ENCODE assay signal across 13 cellular contexts in genomic region chr7:138245682-138246081, GRCh38.
A peak's percentile ranks its signal among the peaks of the same experiment; 100 is the strongest.
DNase-seq lines count a peak whose midpoint lies in the region; ATAC-seq, FAIRE-seq and TF ChIP-seq lines count a peak whose summit lies in the region.
"Had no signal": no experiment of that assay in that cellular context is flagged by ENCODE, and none has a peak within 500 bp of the region (broad histone marks: within the 10 kb centered on the region; RNA-seq: fewer than 3 reads in every experiment).

No MANE protein-coding gene starts in this region.

- no peak overlapping the region for H2BK15ac ChIP-seq in IMR-90 (ENCODE audit: low read depth, low read length)

- dilution Hi-C loops in IMR-90 (cut with HindIII; ENCODE audit: low sequenced_read_pairs, unreplicated experiment): no loop called here

- TF ChIP-seq POLR2A in A549 (IDR thresholded peaks at IDR 0.05; ENCODE audit: low read length) (no peak), IMR-90 (IDR thresholded peaks at IDR 0.05; ENCODE audit: low read depth, low read length) (no peak)

- peak overlapping the region in 1 of 2 experiments; percentile 49; a peak in 1 of 6 replicates for H3K27ac ChIP-seq in A549
- H3K27ac ChIP-seq in IMR-90 (ENCODE audit: insufficient read depth, low read length): no peak overlapping the region
- no peak overlapping the region for H3K27ac ChIP-seq in left lung

- no peak for TF ChIP-seq EP300 in A549 (IDR thresholded peaks at IDR 0.05)

- no peak overlapping the region for H2BK5ac ChIP-seq in IMR-90 (ENCODE audit: low read depth, low read length, poor library complexity, severe bottlenecking)

- ATAC-seq in A549 (no peak), IMR-90 (ENCODE audit: low read depth) (no peak), left lung (peak; percentile 90), GM18868 (IDR thresholded peaks at IDR 0.05; ENCODE audit: unreplicated experiment) (no peak), GM19397 (IDR thresholded peaks at IDR 0.05; ENCODE audit: unreplicated experiment) (no peak), HG03280 (IDR thresholded peaks at IDR 0.05; ENCODE audit: unreplicated experiment) (no peak)
- ATAC-seq in activated naive CD8-positive, alpha-beta T cell treated with anti-CD3 and anti-CD28 coated beads, Interleukin-2, amount 50 U/mL, for 24 hours: no peak

- H3K23ac ChIP-seq in IMR-90 (ENCODE audit: low read depth, low read length): no peak overlapping the region

- TF ChIP-seq CTCF in A549 (IDR thresholded peaks at IDR 0.05): no peak
- no peak for TF ChIP-seq CTCF in IMR-90 (conservative IDR thresholded peaks at IDR 0.05; ENCODE audit: low read depth, low read length)
- TF ChIP-seq CTCF in left lung (IDR thresholded peaks at IDR 0.05): no peak

- WGBS in A549 (ENCODE audit: missing lambda C conversion rate): 18% methylated on average over 1 of the region's 1 CpG
- WGBS in IMR-90 (ENCODE audit: extremely low coverage in 2 of 2, insufficient read length in 1 of 2), 2 experiments: no CpG with 5 or more reads among the region's 1 CpG

- H4K5ac ChIP-seq in IMR-90 (ENCODE audit: low read depth, low read length): no peak overlapping the region

- H3K9me3 ChIP-seq in A549 (0 out of 3 replicates have a peak, but pooled peaks cover 8% of the 10 kb centered on the region), IMR-90 (ENCODE audit: control insufficient read depth, insufficient read depth, low read length) (peaks cover 6% of the 10 kb centered on the region; the same call in 1 of the 2 replicates), adipocyte (ENCODE audit: control insufficient read depth, low read length) (no peaks in the 10 kb centered on the region), left lung (peaks cover 0 to 11% of the 10 kb centered on the region in 2 donors)

- H3K4me2 ChIP-seq in A549: peak overlapping the region; percentile 38; the same call in 1 of the 3 replicates
- H3K4me2 ChIP-seq in IMR-90 (ENCODE audit: low read depth, low read length): no peak overlapping the region

- H2BK120ac ChIP-seq in IMR-90 (ENCODE audit: low read depth, low read length): no peak overlapping the region

- no peak overlapping the region for H2AK5ac ChIP-seq in IMR-90 (ENCODE audit: low read depth, low read length)

- FAIRE-seq in A549 (lab: Jason Lieb, UNC): no peak

- no peaks in the 10 kb centered on the region for H3K36me3 ChIP-seq in IMR-90 (ENCODE audit: control insufficient read depth, insufficient read depth, low read length)
- no peaks in the 10 kb centered on the region for H3K36me3 ChIP-seq in adipocyte (ENCODE audit: control insufficient read depth, insufficient read depth, low read length, severe bottlenecking)
- H3K36me3 ChIP-seq in left lung: no peaks in the 10 kb centered on the region

- BruUV-seq in IMR-90 (replicated peaks; lab: Mats Ljungman, UMichigan): no TSS peak

- in situ Hi-C loops in IMR-90 (cut with MboI; ENCODE audit: low sequenced_read_pairs): no loop called here

- H3K14ac ChIP-seq in IMR-90 (replicated peaks; ENCODE audit: low read depth, low read length): no peak overlapping the region

- no peak overlapping the region for H4K91ac ChIP-seq in IMR-90 (ENCODE audit: insufficient read depth, low read depth, low read length)

- H3K9ac ChIP-seq in IMR-90 (ENCODE audit: low read depth, low read length) (no peak overlapping the region), adipocyte (ENCODE audit: low read length) (no peak overlapping the region)

- H3K79me1 ChIP-seq in IMR-90 (ENCODE audit: low read depth in 1 of 2, low read length in 2 of 2): no peaks in the 10 kb centered on the region

- no peak overlapping the region for H2AK9ac ChIP-seq in IMR-90 (replicated peaks; ENCODE audit: low read depth, low read length, poor library complexity)

- CTCF ChIA-PET in A549 (lab: Yijun Ruan, JAX) (no interaction called here), IMR-90 (lab: Yijun Ruan, JAX) (no interaction called here)

- H3K4me3 Mint-ChIP-seq in activated naive CD8-positive, alpha-beta T cell treated with anti-CD3 and anti-CD28 coated beads, Interleukin-2, amount 50 U/mL, for 24 hours: no peak overlapping the region
- H3K4me3 Mint-ChIP-seq: activated B cell treated with CpG ODN at 0.5 μM for 24 hours; activated naive CD8-positive, alpha-beta T cell had no signal

- H3K36me3 Mint-ChIP-seq in activated naive CD8-positive, alpha-beta T cell treated with anti-CD3 and anti-CD28 coated beads, Interleukin-2, amount 50 U/mL, for 24 hours (ENCODE audit: low read depth): no peaks in the 10 kb centered on the region

- H3K4me3 ChIP-seq in A549 (no peak overlapping the region), IMR-90 (ENCODE audit: insufficient read depth, low read depth, low read length) (no peak overlapping the region), adipocyte (ENCODE audit: low read length) (no peak overlapping the region), left lung (no peak overlapping the region)

- no peaks in the 10 kb centered on the region for H3K9me1 ChIP-seq in IMR-90 (ENCODE audit: insufficient read depth, low read length)

- no peak overlapping the region for H2AFZ ChIP-seq in IMR-90 (replicated peaks; ENCODE audit: low read length, poor library complexity)

- peaks cover 4% of the 10 kb centered on the region for H3K27me3 Mint-ChIP-seq in activated naive CD8-positive, alpha-beta T cell treated with anti-CD3 and anti-CD28 coated beads, Interleukin-2, amount 50 U/mL, for 24 hours
- H3K27me3 Mint-ChIP-seq: activated B cell treated with CpG ODN at 0.5 μM for 24 hours; activated naive CD8-positive, alpha-beta T cell had no signal

- H3K56ac ChIP-seq in IMR-90 (ENCODE audit: extremely low read depth, insufficient read depth, low read length): no peak overlapping the region

- H3K4me1 ChIP-seq in A549 (peaks cover 4% of the 10 kb centered on the region; the same call in 1 of the 3 replicates), IMR-90 (ENCODE audit: control insufficient read depth, insufficient read depth, low read length) (no peaks in the 10 kb centered on the region), adipocyte (ENCODE audit: control insufficient read depth, insufficient read depth, low read length) (no peaks in the 10 kb centered on the region), left lung (no peaks in the 10 kb centered on the region)

- H4K20me1 ChIP-seq in IMR-90 (ENCODE audit: insufficient read depth, low read length): no peaks in the 10 kb centered on the region

- H3K27me3 ChIP-seq in IMR-90 (ENCODE audit: control insufficient read depth, insufficient read depth, low read length): no peaks in the 10 kb centered on the region
- H3K27me3 ChIP-seq in adipocyte (replicated peaks; ENCODE audit: control insufficient read depth, insufficient read depth, low read length): no peaks in the 10 kb centered on the region
- no peaks in the 10 kb centered on the region for H3K27me3 ChIP-seq in left lung

- no peak for TF ChIP-seq RAD21 in A549 (conservative IDR thresholded peaks at IDR 0.05 in 1 of 2, IDR thresholded peaks at IDR 0.05 in 1 of 2)
- no peak for TF ChIP-seq RAD21 in IMR-90 (IDR thresholded peaks at IDR 0.05; ENCODE audit: low read length)

- no peak overlapping the region for H4K8ac ChIP-seq in IMR-90 (ENCODE audit: low read depth in 2 of 2, low read length in 2 of 2)

- intact Hi-C loops in IMR-90 (cut with micrococcal nuclease): no loop called here
- intact Hi-C loops in left lung (cut with DNase I): no loop called here

- no peak overlapping the region for H3K4ac ChIP-seq in IMR-90 (ENCODE audit: low read depth, low read length)

- DNase-seq in A549 (ENCODE audit: low read depth in 1 of 2, low spot score in 1 of 2) (no peak), IMR-90 (no peak), adipocyte (ENCODE audit: low read depth) (peak; percentile 39), left lung (no peak)
- DNase-seq in activated naive CD8-positive, alpha-beta T cell treated with anti-CD3 and anti-CD28 coated beads, Interleukin-2, amount 50 U/mL, for 24 hours: no peak
- DNase-seq: activated B cell treated with CpG ODN at 0.5 μM for 24 hours; activated CD8-positive, alpha-beta memory T cell treated with anti-CD3 and anti-CD28 coated beads, Interleukin-2, amount 50 U/mL, for 48 hours; erythroblast; NCI-H1694 treated with DMSO at 0.1 percent for 48 hours had no signal

- no peak overlapping the region for H3K18ac ChIP-seq in IMR-90 (ENCODE audit: low read depth, low read length)

- H3K27ac Mint-ChIP-seq in activated naive CD8-positive, alpha-beta T cell treated with anti-CD3 and anti-CD28 coated beads, Interleukin-2, amount 50 U/mL, for 24 hours: no peak overlapping the region
- H3K27ac Mint-ChIP-seq: activated B cell treated with CpG ODN at 0.5 μM for 24 hours; activated naive CD8-positive, alpha-beta T cell had no signal

- no peak overlapping the region for H2BK20ac ChIP-seq in IMR-90 (ENCODE audit: low read depth, low read length)

- POLR2A ChIA-PET in A549 (lab: Yijun Ruan, JAX): no interaction called here
- POLR2A ChIA-PET in IMR-90 (lab: Charles Lee; ENCODE audit: unreplicated experiment): no interaction called here

- no peaks in the 10 kb centered on the region for H3K4me1 Mint-ChIP-seq in activated naive CD8-positive, alpha-beta T cell treated with anti-CD3 and anti-CD28 coated beads, Interleukin-2, amount 50 U/mL, for 24 hours
- H3K4me1 Mint-ChIP-seq: activated B cell treated with CpG ODN at 0.5 μM for 24 hours had no signal

- H3K9me3 Mint-ChIP-seq in activated naive CD8-positive, alpha-beta T cell treated with anti-CD3 and anti-CD28 coated beads, Interleukin-2, amount 50 U/mL, for 24 hours: peaks cover 11% of the 10 kb centered on the region

TF ChIP-seq in A549, 52 proteins besides CTCF, POLR2A, EP300 and RAD21:
- TF ChIP-seq HEYL (CRISPR knock-in tag; IDR thresholded peaks at IDR 0.05): no peak
- peak; percentile 61 to 85 for TF ChIP-seq CEBPB (IDR thresholded peaks at IDR 0.05)
- TF ChIP-seq RARB (CRISPR knock-in tag; IDR thresholded peaks at IDR 0.05): no peak
- no peak for TF ChIP-seq ZC3H11A (IDR thresholded peaks at IDR 0.05)
- no peak for TF ChIP-seq KDM5A (IDR thresholded peaks at IDR 0.05)
- TF ChIP-seq, protein P1, sequence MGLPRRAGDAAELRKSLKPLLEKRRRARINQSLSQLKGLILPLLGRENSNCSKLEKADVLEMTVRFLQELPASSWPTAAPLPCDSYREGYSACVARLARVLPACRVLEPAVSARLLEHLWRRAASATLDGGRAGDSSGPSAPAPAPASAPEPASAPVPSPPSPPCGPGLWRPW (IDR thresholded peaks at IDR 0.05): peak; percentile 59

TF ChIP-seq in IMR-90, 13 proteins besides CTCF, POLR2A, EP300 and RAD21:
- TF ChIP-seq NFE2L2 (IDR thresholded peaks at IDR 0.05; ENCODE audit: low read depth, low read length) (no peak), CEBPB (IDR thresholded peaks at IDR 0.05; ENCODE audit: low read depth, low read length) (peak; percentile 66)
TF ChIP-seq in IMR-90: peak in this region for 1.
